Comparison of ENCODE assay signal across 1 cellular context in the genomic region with DNA sequence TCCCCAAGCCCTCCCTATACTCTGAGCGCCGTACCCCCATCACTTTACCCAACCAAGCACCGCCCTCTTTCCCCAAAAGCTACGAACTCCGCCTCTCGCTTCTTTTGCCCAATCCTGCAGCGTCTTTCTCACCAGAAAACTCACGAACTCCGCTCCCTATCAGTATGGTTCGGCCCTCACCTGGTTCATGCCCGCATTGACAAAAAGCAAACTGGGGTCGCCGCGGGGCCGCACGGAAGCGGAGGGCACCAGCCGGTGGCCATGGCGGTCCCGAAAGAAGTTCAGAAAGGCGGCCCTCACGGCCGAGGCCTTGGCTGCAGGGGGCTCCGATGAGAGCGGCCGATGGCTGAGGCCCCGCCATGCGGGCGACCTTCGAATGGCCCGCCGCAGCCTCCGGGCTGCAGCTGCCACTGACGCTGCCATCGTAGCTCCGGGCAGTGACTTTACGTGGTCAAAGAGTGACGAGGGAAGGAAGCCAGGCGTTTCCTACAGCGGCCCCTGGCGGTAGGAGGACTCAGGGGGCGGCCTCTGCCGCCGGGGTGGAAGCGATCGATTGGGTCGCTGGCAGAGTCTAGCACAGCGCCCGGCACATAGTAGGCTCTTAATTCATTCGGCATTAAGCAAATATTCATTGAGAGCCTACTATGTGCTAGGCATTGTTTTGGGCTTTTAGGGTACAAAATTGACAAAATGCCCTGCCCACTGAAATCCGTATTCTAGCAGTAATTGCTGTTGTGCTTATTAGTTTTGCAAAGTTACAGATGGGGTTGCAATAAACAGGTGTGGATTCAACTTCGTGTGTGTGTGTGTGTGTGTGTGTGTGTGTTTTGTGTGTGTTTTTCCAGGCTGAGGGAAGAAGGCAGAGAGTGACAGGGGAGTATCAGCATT.
TF ChIP-seq lines count a peak whose summit lies in the region.

Gene AARS2 (minus strand): TSS at position 447 of the 888 bp plus-strand sequence. CDS start 24 bp downstream, at position 423.

TF ChIP-seq in HepG2, 621 proteins besides CTCF, POLR2A, EP300 and RAD21 (continued from another document and continues in another):
- TF ChIP-seq, protein P1, sequence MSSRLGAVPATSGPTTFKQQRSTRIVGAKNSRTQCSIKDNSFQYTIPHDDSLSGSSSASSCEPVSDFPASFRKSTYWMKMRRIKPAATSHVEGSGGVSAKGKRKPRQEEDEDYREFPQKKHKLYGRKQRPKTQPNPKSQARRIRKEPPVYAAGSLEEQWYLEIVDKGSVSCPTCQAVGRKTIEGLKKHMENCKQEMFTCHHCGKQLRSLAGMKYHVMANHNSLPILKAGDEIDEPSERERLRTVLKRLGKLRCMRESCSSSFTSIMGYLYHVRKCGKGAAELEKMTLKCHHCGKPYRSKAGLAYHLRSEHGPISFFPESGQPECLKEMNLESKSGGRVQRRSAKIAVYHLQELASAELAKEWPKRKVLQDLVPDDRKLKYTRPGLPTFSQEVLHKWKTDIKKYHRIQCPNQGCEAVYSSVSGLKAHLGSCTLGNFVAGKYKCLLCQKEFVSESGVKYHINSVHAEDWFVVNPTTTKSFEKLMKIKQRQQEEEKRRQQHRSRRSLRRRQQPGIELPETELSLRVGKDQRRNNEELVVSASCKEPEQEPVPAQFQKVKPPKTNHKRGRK (CRISPR knock-in tag; IDR thresholded peaks at IDR 0.05): peak; percentile 66; the same call in 1 of the 2 replicates
- TF ChIP-seq ETV6 (CRISPR knock-in tag; conservative IDR thresholded peaks at IDR 0.05): peak; percentile 98
- TF ChIP-seq, protein P2, sequence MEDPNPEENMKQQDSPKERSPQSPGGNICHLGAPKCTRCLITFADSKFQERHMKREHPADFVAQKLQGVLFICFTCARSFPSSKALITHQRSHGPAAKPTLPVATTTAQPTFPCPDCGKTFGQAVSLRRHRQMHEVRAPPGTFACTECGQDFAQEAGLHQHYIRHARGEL (CRISPR knock-in tag; IDR thresholded peaks at IDR 0.05): no peak
- peak; percentile 94 for TF ChIP-seq RXRA (CRISPR knock-in tag; IDR thresholded peaks at IDR 0.05)
- TF ChIP-seq FIP1L1 (IDR thresholded peaks at IDR 0.05; ENCODE audit: borderline replicate concordance, insufficient read depth, low read depth, low read length): peak; percentile 73; the same call in 1 of the 2 replicates
- peak; percentile 99 for TF ChIP-seq KDM4B (CRISPR knock-in tag; IDR thresholded peaks at IDR 0.05)
- peak; percentile 92 for TF ChIP-seq PRMT3 (CRISPR knock-in tag; IDR thresholded peaks at IDR 0.05; ENCODE audit: borderline replicate concordance, low read depth)
- 0 out of 2 replicates have a peak, but pooled peaks have one; percentile 64 for TF ChIP-seq HDAC6 (IDR thresholded peaks at IDR 0.05; ENCODE audit: low read depth, low read length)
- peak; percentile 99 for TF ChIP-seq KMT2A (CRISPR knock-in tag; IDR thresholded peaks at IDR 0.05)
- TF ChIP-seq ZNF781 (CRISPR knock-in tag; IDR thresholded peaks at IDR 0.05; ENCODE audit: borderline replicate concordance, not compliant biosample characterization): peak; percentile 91
- no peak for TF ChIP-seq HNRNPH1 (optimal IDR thresholded peaks at IDR 0.05; ENCODE audit: low read depth, low read length)
- peak; percentile 91 for TF ChIP-seq ZNF225 (CRISPR knock-in tag; IDR thresholded peaks at IDR 0.05)
- TF ChIP-seq ZNF605 (CRISPR knock-in tag; IDR thresholded peaks at IDR 0.05): peak; percentile 98
- no peak for TF ChIP-seq SRSF9 (IDR thresholded peaks at IDR 0.05; ENCODE audit: borderline replicate concordance, insufficient read depth, low read depth, low read length, poor library complexity, severe bottlenecking)
- peak; percentile 89 for TF ChIP-seq ESRRA (CRISPR knock-in tag; IDR thresholded peaks at IDR 0.05; ENCODE audit: low read depth)
- TF ChIP-seq RNF2 (conservative IDR thresholded peaks at IDR 0.05; ENCODE audit: low read depth): peak; percentile 81
- TF ChIP-seq ZNF615 (CRISPR knock-in tag; IDR thresholded peaks at IDR 0.05; ENCODE audit: borderline replicate concordance): peak; percentile 91; the same call in 1 of the 2 replicates
- TF ChIP-seq, protein P3, sequence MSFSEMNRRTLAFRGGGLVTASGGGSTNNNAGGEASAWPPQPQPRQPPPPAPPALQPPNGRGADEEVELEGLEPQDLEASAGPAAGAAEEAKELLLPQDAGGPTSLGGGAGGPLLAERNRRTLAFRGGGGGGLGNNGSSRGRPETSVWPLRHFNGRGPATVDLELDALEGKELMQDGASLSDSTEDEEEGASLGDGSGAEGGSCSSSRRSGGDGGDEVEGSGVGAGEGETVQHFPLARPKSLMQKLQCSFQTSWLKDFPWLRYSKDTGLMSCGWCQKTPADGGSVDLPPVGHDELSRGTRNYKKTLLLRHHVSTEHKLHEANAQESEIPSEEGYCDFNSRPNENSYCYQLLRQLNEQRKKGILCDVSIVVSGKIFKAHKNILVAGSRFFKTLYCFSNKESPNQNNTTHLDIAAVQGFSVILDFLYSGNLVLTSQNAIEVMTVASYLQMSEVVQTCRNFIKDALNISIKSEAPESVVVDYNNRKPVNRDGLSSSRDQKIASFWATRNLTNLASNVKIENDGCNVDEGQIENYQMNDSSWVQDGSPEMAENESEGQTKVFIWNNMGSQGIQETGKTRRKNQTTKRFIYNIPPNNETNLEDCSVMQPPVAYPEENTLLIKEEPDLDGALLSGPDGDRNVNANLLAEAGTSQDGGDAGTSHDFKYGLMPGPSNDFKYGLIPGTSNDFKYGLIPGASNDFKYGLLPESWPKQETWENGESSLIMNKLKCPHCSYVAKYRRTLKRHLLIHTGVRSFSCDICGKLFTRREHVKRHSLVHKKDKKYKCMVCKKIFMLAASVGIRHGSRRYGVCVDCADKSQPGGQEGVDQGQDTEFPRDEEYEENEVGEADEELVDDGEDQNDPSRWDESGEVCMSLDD (CRISPR knock-in tag; IDR thresholded peaks at IDR 0.05; ENCODE audit: borderline replicate concordance): peak; percentile 82; the same call in 1 of the 2 replicates
- peak; percentile 97 for TF ChIP-seq ATF7-NPFF (CRISPR knock-in tag; IDR thresholded peaks at IDR 0.05; ENCODE audit: low read depth)
- TF ChIP-seq ZNF777 (CRISPR knock-in tag; IDR thresholded peaks at IDR 0.05): peak; percentile 71
- peak; percentile 85; the same call in 1 of the 2 replicates for TF ChIP-seq ZNF160 (CRISPR knock-in tag; IDR thresholded peaks at IDR 0.05)
- peak; percentile 83; the same call in 1 of the 2 replicates for TF ChIP-seq ZSCAN25 (CRISPR knock-in tag; IDR thresholded peaks at IDR 0.05)
- no peak for TF ChIP-seq KDM6A (CRISPR knock-in tag; IDR thresholded peaks at IDR 0.05; ENCODE audit: low read depth)
- peak; percentile 97 for TF ChIP-seq DMAP1 (CRISPR knock-in tag; IDR thresholded peaks at IDR 0.05)
- no peak for TF ChIP-seq CEBPB (IDR thresholded peaks at IDR 0.05; ENCODE audit: borderline replicate concordance, low read depth, low read length)
- no peak for TF ChIP-seq ZNF207 (IDR thresholded peaks at IDR 0.05; ENCODE audit: borderline replicate concordance)
- peak; percentile 65; the same call in 1 of the 2 replicates for TF ChIP-seq ZNF460 (CRISPR knock-in tag; IDR thresholded peaks at IDR 0.05; ENCODE audit: borderline replicate concordance)
- TF ChIP-seq, protein P4, sequence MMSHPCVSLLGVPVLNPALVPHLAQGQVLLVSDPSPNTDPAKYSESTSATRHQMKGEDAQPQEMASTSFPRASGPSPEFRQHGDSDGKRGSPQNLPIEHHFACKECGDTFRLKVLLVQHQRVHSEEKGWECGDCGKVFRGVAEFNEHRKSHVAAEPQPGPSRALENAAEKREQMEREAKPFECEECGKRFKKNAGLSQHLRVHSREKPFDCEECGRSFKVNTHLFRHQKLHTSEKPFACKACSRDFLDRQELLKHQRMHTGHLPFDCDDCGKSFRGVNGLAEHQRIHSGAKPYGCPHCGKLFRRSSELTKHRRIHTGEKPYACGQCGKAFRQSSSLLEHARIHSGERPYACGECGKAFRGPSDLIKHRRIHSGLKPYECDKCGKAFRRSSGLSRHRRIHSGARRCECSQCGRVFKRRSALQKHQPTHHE (CRISPR knock-in tag; IDR thresholded peaks at IDR 0.05; ENCODE audit: borderline replicate concordance): peak; percentile 87; the same call in 1 of the 2 replicates
- TF ChIP-seq MATR3 (CRISPR knock-in tag; IDR thresholded peaks at IDR 0.05): no peak; the same call in 1 of the 2 replicates
- TF ChIP-seq NFATC3 (CRISPR knock-in tag; IDR thresholded peaks at IDR 0.05): peak; percentile 90
- peak; percentile 79; the same call in 1 of the 2 replicates for TF ChIP-seq ZNF776 (CRISPR knock-in tag; IDR thresholded peaks at IDR 0.05)
- peak; percentile 93 for TF ChIP-seq ZNF264 (CRISPR knock-in tag; IDR thresholded peaks at IDR 0.05)
- TF ChIP-seq ZSCAN5A (CRISPR knock-in tag; IDR thresholded peaks at IDR 0.05; ENCODE audit: borderline replicate concordance): peak; percentile 99
- peak; percentile 94 for TF ChIP-seq UBTF (CRISPR knock-in tag; IDR thresholded peaks at IDR 0.05)
- TF ChIP-seq NCOA5 (CRISPR knock-in tag; IDR thresholded peaks at IDR 0.05): no peak
- TF ChIP-seq ZNF235 (CRISPR knock-in tag; IDR thresholded peaks at IDR 0.05; ENCODE audit: borderline replicate concordance): peak; percentile 37; the same call in 1 of the 2 replicates
- peak; percentile 83; the same call in 1 of the 2 replicates for TF ChIP-seq GTF3A (CRISPR knock-in tag; conservative IDR thresholded peaks at IDR 0.05)
- peak; percentile 98 for TF ChIP-seq SALL2 (CRISPR knock-in tag; IDR thresholded peaks at IDR 0.05)
- peak; percentile 97 for TF ChIP-seq IRX3 (CRISPR knock-in tag; IDR thresholded peaks at IDR 0.05; ENCODE audit: borderline replicate concordance, low read depth)
- TF ChIP-seq NFKB2 (CRISPR knock-in tag; IDR thresholded peaks at IDR 0.05; ENCODE audit: borderline replicate concordance): peak; percentile 99
- peak; percentile 52; the same call in 1 of the 2 replicates for TF ChIP-seq CERS6 (CRISPR knock-in tag; IDR thresholded peaks at IDR 0.05)
- no peak for TF ChIP-seq SMARCC2 (IDR thresholded peaks at IDR 0.05)
- TF ChIP-seq TBP (CRISPR knock-in tag; IDR thresholded peaks at IDR 0.05): no peak
- TF ChIP-seq ZNF773 (CRISPR knock-in tag; IDR thresholded peaks at IDR 0.05; ENCODE audit: borderline replicate concordance): peak; percentile 91; the same call in 1 of the 2 replicates
- peak; percentile 87 for TF ChIP-seq FOXA3 (CRISPR knock-in tag; IDR thresholded peaks at IDR 0.05)
- TF ChIP-seq MED1 (CRISPR knock-in tag; IDR thresholded peaks at IDR 0.05): peak; percentile 89
- TF ChIP-seq ZNF24 (IDR thresholded peaks at IDR 0.05): peak; percentile 86
- TF ChIP-seq MZF1 (CRISPR knock-in tag; IDR thresholded peaks at IDR 0.05; ENCODE audit: borderline replicate concordance): peak; percentile 68; the same call in 1 of the 2 replicates
- TF ChIP-seq ZNF577 (CRISPR knock-in tag; IDR thresholded peaks at IDR 0.05; ENCODE audit: borderline replicate concordance, low read depth): no peak
- TF ChIP-seq PCBP2 (optimal IDR thresholded peaks at IDR 0.05; ENCODE audit: low read depth, low read length, poor library complexity, severe bottlenecking): no peak
- TF ChIP-seq ZNF20 (CRISPR knock-in tag; IDR thresholded peaks at IDR 0.05): 0 out of 2 replicates have a peak, but pooled peaks have one; percentile 33
- TF ChIP-seq HDAC1 (CRISPR knock-in tag; IDR thresholded peaks at IDR 0.05): peak; percentile 99
- no peak for TF ChIP-seq ZKSCAN5 (CRISPR knock-in tag; IDR thresholded peaks at IDR 0.05)
- peak; percentile 94 for TF ChIP-seq ZFY (CRISPR knock-in tag; IDR thresholded peaks at IDR 0.05)
- TF ChIP-seq TFAP4 (IDR thresholded peaks at IDR 0.05; ENCODE audit: borderline replicate concordance, low read depth): peak; percentile 87
